In the genomic region with DNA sequence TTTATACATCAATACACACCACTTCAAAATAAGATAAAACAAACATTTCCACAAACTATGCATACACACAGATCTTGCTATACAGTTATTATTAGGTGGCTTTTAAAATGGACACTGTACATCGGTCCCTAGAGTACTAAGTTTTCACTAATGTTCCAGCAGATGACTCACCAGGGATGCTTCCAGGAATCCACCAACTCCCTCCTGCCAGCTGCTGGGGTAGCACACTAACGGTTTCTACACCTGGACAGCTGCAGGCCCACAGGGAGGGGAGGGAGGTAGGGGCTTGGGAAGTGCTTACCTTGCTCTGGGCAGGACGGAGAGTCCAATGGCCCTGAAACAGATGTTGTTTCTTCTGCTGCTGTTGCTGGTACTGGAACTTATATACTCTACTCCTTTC, we compare ENCODE assay signal across 9 cellular contexts. TPM values are rescaled to one million over a fixed set of nuclear protein-coding genes. Genes with fewer than 3 reads are reported as not detected.
DNase-seq lines count a peak whose midpoint lies in the region; ATAC-seq, FAIRE-seq and TF ChIP-seq lines count a peak whose summit lies in the region.
"Had no signal": no experiment of that assay in that cellular context is flagged by ENCODE, and none has a peak within 500 bp of the region (broad histone marks: within the 10 kb centered on the region; RNA-seq: fewer than 3 reads in every experiment).

A gene (minus strand): TSS at position 357 of the 400 bp plus-strand sequence. CDS start 3,705 bp downstream, outside the sequence.

- no peak for TF ChIP-seq RAD21 in K562 (CRISPR knock-in tag; conservative IDR thresholded peaks at IDR 0.05 in 1 of 2, IDR thresholded peaks at IDR 0.05 in 1 of 2)

- no peaks in the 10 kb centered on the region for H3K9me3 ChIP-seq in K562 (replicated peaks; ENCODE audit: control insufficient read depth, insufficient read depth, low read depth, low read length)

- H3K27ac ChIP-seq in K562 (ENCODE audit: extremely low read depth, low read depth, low read length) = no peak within 1 kb of the TSS

- no peak for TF ChIP-seq EP300 in K562 (IDR thresholded peaks at IDR 0.05; ENCODE audit: low read length)

- CTCF ChIA-PET in K562 (lab: Yijun Ruan, JAX; ENCODE audit: low intra/inter-chr PET ratio) = no interaction called here

- no peak for FAIRE-seq in K562 (lab: Jason Lieb, UNC)

- no peaks in the 10 kb centered on the region for H3K9me1 ChIP-seq in K562 (ENCODE audit: control insufficient read depth, insufficient read depth, low read length)

- in situ Hi-C loops in K562 (cut with MboI) = loop anchor here (10.0 kb wide), 1 partner anchor 1135 kb away; no protein-coding TSS in a partner anchor

- no peaks in the 10 kb centered on the region for H3K36me3 Mint-ChIP-seq in naive B cell

- H3K27me3 ChIP-seq in K562 (ENCODE audit: control insufficient read depth in 2 of 2, insufficient read depth in 2 of 2, low read length in 2 of 2) = peaks cover 14 to 16% of the 10 kb centered on the region in 2 experiments

- BruUV-seq in K562 (replicated peaks; lab: Mats Ljungman, UMichigan) = no TSS peak

- H3K4me1 ChIP-seq in K562 (replicated peaks in 1 of 2; ENCODE audit: control insufficient read depth in 2 of 2, insufficient read depth in 2 of 2, low read length in 2 of 2) = peaks cover 0 to 6% of the 10 kb centered on the region in 2 experiments; a peak in 2 of 5 replicates

- 0% methylated on average over 3 of the region's 3 CpGs for WGBS in K562 (ENCODE audit: insufficient coverage, low coverage, missing lambda C conversion rate)

- H3K79me2 ChIP-seq in K562 (ENCODE audit: control insufficient read depth, insufficient read depth, low read length) = no peaks in the 10 kb centered on the region

- peak within 1 kb of the TSS; percentile 66 to 92 (median 84) for H3K4me3 Mint-ChIP-seq in naive B cell

- ATAC-seq in K562 = no peak
- ATAC-seq in naive B cell (ENCODE audit: low read depth in 2 of 2) = no peak
- ATAC-seq in HG03159 (IDR thresholded peaks at IDR 0.05; ENCODE audit: unreplicated experiment) = no peak
- ATAC-seq: esophagus mucosa had no signal

- peak; percentile 56 for DNase-seq in AG20443 (ENCODE audit: low spot score)
- DNase-seq in HT1080 (ENCODE audit: low read depth) = peak; percentile 42
- no peak for DNase-seq in K562 (ENCODE audit: extremely low read depth in 1 of 4, low spot score in 3 of 4)
- no peak for DNase-seq in naive B cell
- no peak for DNase-seq in NCI-H1930 (lab: John Stamatoyannopoulos, UW)
- DNase-seq in NCI-H446 (lab: John Stamatoyannopoulos, UW) = no peak
- DNase-seq in stimulated activated naive CD4-positive, alpha-beta T cell treated with Interleukin-2 at 50 U/mL for 16 hours (lab: John Stamatoyannopoulos, UW) = no peak

- TF ChIP-seq POLR2A in K562 (conservative IDR thresholded peaks at IDR 0.05) = no peak

- peak within 1 kb of the TSS; percentile 39 for H3K4me3 ChIP-seq in K562

- H2AFZ ChIP-seq in K562 (ENCODE audit: low read depth, low read length) = 0 out of 2 replicates have a peak within 1 kb of the TSS, but pooled peaks have one; percentile 81

- H3K9me3 Mint-ChIP-seq in naive B cell = no peaks in the 10 kb centered on the region

- H3K27ac Mint-ChIP-seq in naive B cell = peak within 1 kb of the TSS; percentile 62 to 95 (median 93)

- TF ChIP-seq CTCF in K562 (IDR thresholded peaks at IDR 0.05 in 2 of 3, conservative IDR thresholded peaks at IDR 0.05 in 1 of 3; ENCODE audit: insufficient read depth in 2 of 3, low read depth in 1 of 3, low read length in 3 of 3) = no peak

- intact Hi-C loops in K562 (cut with micrococcal nuclease) = loop anchor here (5.0 to 10.0 kb wide), 3 partner anchors 92 to 657 kb away; a partner anchor contains a TSS

- peaks cover 35 to 40% (median 40%) of the 10 kb centered on the region in 3 donors for H3K4me1 Mint-ChIP-seq in naive B cell

- H4K20me1 ChIP-seq in K562 (replicated peaks; ENCODE audit: control insufficient read depth, insufficient read depth, low read length) = no peaks in the 10 kb centered on the region

- no peak within 1 kb of the TSS for H3K9ac ChIP-seq in K562 (ENCODE audit: insufficient read depth in 1 of 2, low read depth in 2 of 2, low read length in 2 of 2)

- no peaks in the 10 kb centered on the region for H3K36me3 ChIP-seq in K562 (ENCODE audit: control insufficient read depth, insufficient read depth, low read length)

- H3K27me3 Mint-ChIP-seq in naive B cell = no peaks in the 10 kb centered on the region

- peak within 1 kb of the TSS; percentile 56 for H3K4me2 ChIP-seq in K562 (ENCODE audit: insufficient read depth, low read length)

- POLR2A ChIA-PET in K562 (lab: Yijun Ruan, JAX) = no interaction called here

TF ChIP-seq in K562, 482 proteins besides CTCF, POLR2A, EP300 and RAD21:
- TF ChIP-seq JUND (IDR thresholded peaks at IDR 0.05; ENCODE audit: borderline replicate concordance, low read depth, low read length) (peak; percentile 7; the same call in 1 of the 2 replicates), JUND (tag; IDR thresholded peaks at IDR 0.05; ENCODE audit: borderline replicate concordance, low read depth, low read length) (no peak), SMARCA5 (IDR thresholded peaks at IDR 0.05) (no peak), FOSL1 (tag; conservative IDR thresholded peaks at IDR 0.05) (peak; percentile 38; the same call in 1 of the 2 replicates)

RNA-seq across cellular contexts. Expression of the gene that starts here (rescaled TPM):
- not detected in 2 replicates for total RNA-seq in HT1080 (2014; rRNA removed; shearing (Covaris generic))
- not detected in 2 replicates for polyA plus RNA-seq in HT1080 (2015; cell fraction: cytosol; rRNA removed)
- polyA plus RNA-seq in HT1080 (2015; cell fraction: nucleus; rRNA removed) = 0.07 TPM in 1 of 2 replicates, not detected in the other
- total RNA-seq in K562 (2011; cell fraction: chromatin; rRNA removed; ENCODE audit: low replicate concordance) = not detected in 2 replicates
- not detected in 2 replicates for total RNA-seq in K562 (2011; cell fraction: nucleolus; rRNA removed)
- total RNA-seq in K562 (2011; cell fraction: nucleoplasm; rRNA removed) = not detected in 2 replicates
- total RNA-seq in K562 (2014; rRNA removed) (not detected in 2 replicates), K562 (2014; rRNA removed; fragmentation: Illumina TruSeq; extraction: Trizol) (not detected in 2 replicates), K562 (2015; rRNA removed; fragmentation: Illumina TruSeq; extraction: Trizol) (not detected in 2 replicates), K562 (2021) (not detected in 2 replicates)
- polyA plus RNA-seq in K562 (2011; rRNA removed) (not detected in 2 replicates), K562 (2014; fragmentation: Illumina TruSeq; extraction: Trizol) (not detected in 2 replicates), K562 (2014; fragmentation: Nextera tagmentation; extraction: Ambion mirVana) (not detected), K562 (2014; rRNA removed) (not detected in 2 replicates), naive B cell (ENCODE audit: low read depth in 6 of 6) (not detected)
- not detected in 2 replicates for polyA plus RNA-seq in K562 (2011; cell fraction: cytosol; rRNA removed)
- not detected in 2 replicates for polyA plus RNA-seq in K562 (2011; cell fraction: nucleus; rRNA removed)
- not detected in 2 replicates for polyA plus RNA-seq in K562 (2012)
- polyA minus RNA-seq in K562 (2011; rRNA and poly(A)+ RNA removed) = not detected in 2 replicates
- not detected in 2 replicates for polyA minus RNA-seq in K562 (2011; cell fraction: cytosol; rRNA and poly(A)+ RNA removed)
- not detected in 2 replicates for polyA minus RNA-seq in K562 (2011; cell fraction: nucleus; rRNA and poly(A)+ RNA removed)

Comparison
In these comparisons a context has a peak if more than half of its experiments do, and no peak if none do; other contexts are left out.
1. Peak in DNase-seq in HT1080; RNA of the gene not detected or under 1 TPM.